ENCODE assay signal across 16 cellular contexts in the genomic region with DNA sequence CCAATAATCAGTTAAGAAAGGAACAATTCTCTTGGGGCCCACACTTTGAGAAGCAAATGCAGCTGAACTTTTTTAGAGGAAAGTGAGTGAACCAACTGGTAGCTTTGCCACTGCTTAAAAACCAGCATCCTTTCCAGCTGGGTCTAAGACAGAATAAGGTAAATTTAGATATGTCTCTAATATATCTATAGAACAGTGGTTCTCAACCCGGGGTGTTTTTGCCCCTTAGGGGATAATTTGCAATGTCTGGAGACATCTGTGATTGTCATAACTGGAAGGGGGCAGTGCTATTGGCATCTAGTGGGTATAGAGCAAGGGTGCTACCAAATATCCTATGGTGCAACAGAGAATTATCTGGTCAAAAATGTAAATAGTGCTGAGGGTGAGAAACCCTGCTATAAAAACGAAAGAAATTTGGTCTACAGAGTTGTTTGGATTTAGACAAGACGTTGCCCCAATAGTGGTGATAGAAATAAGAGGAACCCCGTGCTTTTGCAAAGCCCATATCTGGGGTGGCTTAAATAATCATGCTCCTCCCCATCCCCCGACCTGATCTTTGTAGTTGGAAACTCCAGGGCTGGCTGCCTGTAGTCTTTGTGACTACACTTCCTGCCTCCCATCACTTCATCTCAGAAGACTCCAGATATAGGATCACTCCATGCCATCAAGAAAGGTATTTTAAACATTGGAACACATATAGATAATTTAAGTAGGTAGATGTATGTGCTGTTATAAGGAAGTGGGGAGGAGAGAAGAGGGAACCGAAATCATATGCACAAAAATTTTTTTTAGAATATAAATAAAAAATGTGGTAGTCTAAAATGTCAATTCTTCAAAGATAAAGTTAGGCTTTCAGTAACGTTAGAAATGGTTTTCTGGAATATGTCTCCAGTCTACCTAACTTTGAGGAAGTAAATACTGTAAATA. TPM values are rescaled to one million over a fixed set of nuclear protein-coding genes. Genes with fewer than 3 reads are reported as not detected.
DNase-seq lines count a peak whose midpoint lies in the region; ATAC-seq and TF ChIP-seq lines count a peak whose summit lies in the region.
"Had no signal": no experiment of that assay in that cellular context is flagged by ENCODE, and none has a peak within 500 bp of the region (broad histone marks: within the 10 kb centered on the region; RNA-seq: fewer than 3 reads in every experiment).

Gene TLR7 (plus strand): TSS at position 622 of the 927 bp plus-strand sequence. CDS start 507 bp downstream, outside the sequence.

- H3K4me1 ChIP-seq in OCI-LY1 (ENCODE audit: insufficient read depth, low read length, severe bottlenecking) (peaks cover 42% of the 10 kb centered on the region), HAP-1 (no peaks in the 10 kb centered on the region)

- H3K36me3 ChIP-seq in OCI-LY1 (ENCODE audit: insufficient read depth, low read length) (no peaks in the 10 kb centered on the region), HAP-1 (replicated peaks) (no peaks in the 10 kb centered on the region)

- H3K27me3 ChIP-seq in OCI-LY1 (ENCODE audit: insufficient read depth, low read length), result no peaks in the 10 kb centered on the region
- peaks cover 14% of the 10 kb centered on the region for H3K27me3 ChIP-seq in HAP-1 (ENCODE audit: low read depth)

- H3K9me3 Mint-ChIP-seq in stimulated activated effector memory CD8-positive, alpha-beta T cell treated with anti-CD3 and anti-CD28 coated beads, Interleukin-12 subunit alpha, Interleukin-12 subunit beta, amount 100 ng/mL, for 72 hours, result no peaks in the 10 kb centered on the region
- H3K9me3 Mint-ChIP-seq: CD8-positive, alpha-beta T cell had no signal

- in situ Hi-C loops in HAP-1 (cut with MboI; ENCODE audit: low sequenced_read_pairs), result no loop called here

- ATAC-seq in GM18502 (IDR thresholded peaks at IDR 0.05; ENCODE audit: poor library complexity, unreplicated experiment) (peak; percentile 44), GM21786 (IDR thresholded peaks at IDR 0.05; ENCODE audit: unreplicated experiment) (peak; percentile 29)
- ATAC-seq in stimulated activated effector memory CD8-positive, alpha-beta T cell treated with anti-CD3 and anti-CD28 coated beads, Interleukin-12 subunit alpha, Interleukin-12 subunit beta, amount 100 ng/mL, for 72 hours, result no peak
- ATAC-seq in activated CD4-positive, CD25-positive, alpha-beta regulatory T cell treated with anti-CD3 and anti-CD28 coated beads, Interleukin-2, amount 50 U/mL, for 24 hours, result no peak
- ATAC-seq: activated CD8-positive, alpha-beta T cell treated with anti-CD3 and anti-CD28 coated beads, Interleukin-2, amount 10 ng/mL, durations not matched to agents 7 days and 5 days; CD8-positive, alpha-beta T cell had no signal

- DNase-seq in stimulated activated effector memory CD8-positive, alpha-beta T cell treated with anti-CD3 and anti-CD28 coated beads, Interleukin-12 subunit alpha, Interleukin-12 subunit beta, amount 100 ng/mL, for 72 hours (ENCODE audit: low spot score in 2 of 2), result no peak
- no peak for DNase-seq in cardiac septum (ENCODE audit: low spot score)
- DNase-seq in HAP-1 (ENCODE audit: low spot score in 2 of 2), result no peak
- DNase-seq: activated CD8-positive, alpha-beta T cell treated with anti-CD3 and anti-CD28 coated beads, Interleukin-2, amount 10 ng/mL, durations not matched to agents 7 days and 5 days; activated gamma-delta T cell treated with Interleukin-2 at 50 U/mL for 16 hours; CD8-positive, alpha-beta T cell; effector CD4-positive, alpha-beta T cell; foreskin fibroblast; NCI-H1436 treated with DMSO at 0.1 percent for 48 hours; Right ventricle myocardium superior had no signal

- H4K20me1 ChIP-seq in OCI-LY1 (ENCODE audit: insufficient read depth, low read length), result no peaks in the 10 kb centered on the region

- peak within 1 kb of the TSS; percentile 67 for H3K4me2 ChIP-seq in OCI-LY1 (ENCODE audit: low read length)

- no peak for TF ChIP-seq CTCF in OCI-LY1 (IDR thresholded peaks at IDR 0.05; ENCODE audit: low read length)

- no peaks in the 10 kb centered on the region for H3K4me1 Mint-ChIP-seq in stimulated activated effector memory CD8-positive, alpha-beta T cell treated with anti-CD3 and anti-CD28 coated beads, Interleukin-12 subunit alpha, Interleukin-12 subunit beta, amount 100 ng/mL, for 72 hours
- H3K4me1 Mint-ChIP-seq: brain had no signal

- H3K4me3 ChIP-seq in OCI-LY1 (ENCODE audit: low read depth, low read length, poor library complexity, severe bottlenecking), result peak within 1 kb of the TSS; percentile 42
- no peak within 1 kb of the TSS for H3K4me3 ChIP-seq in HAP-1

- H2AFZ ChIP-seq in OCI-LY1 (ENCODE audit: low read length), result no peak within 1 kb of the TSS; the same call in 1 of the 2 replicates

- H3K79me2 ChIP-seq in OCI-LY1 (ENCODE audit: insufficient read depth, low read length), result no peaks in the 10 kb centered on the region

- peak within 1 kb of the TSS; percentile 59 for H3K27ac ChIP-seq in OCI-LY1 (ENCODE audit: low read depth, low read length, poor library complexity, severe bottlenecking)

- H3K27ac Mint-ChIP-seq in stimulated activated effector memory CD8-positive, alpha-beta T cell treated with anti-CD3 and anti-CD28 coated beads, Interleukin-12 subunit alpha, Interleukin-12 subunit beta, amount 100 ng/mL, for 72 hours, result no peak within 1 kb of the TSS
- H3K27ac Mint-ChIP-seq: activated CD8-positive, alpha-beta T cell treated with anti-CD3 and anti-CD28 coated beads, Interleukin-2, amount 10 ng/mL, durations not matched to agents 7 days and 5 days; CD8-positive, alpha-beta T cell had no signal

- peak within 1 kb of the TSS; percentile 49; the same call in 1 of the 2 replicates for H3K9ac ChIP-seq in OCI-LY1 (ENCODE audit: low read length)

- H3K36me3 Mint-ChIP-seq in stimulated activated effector memory CD8-positive, alpha-beta T cell treated with anti-CD3 and anti-CD28 coated beads, Interleukin-12 subunit alpha, Interleukin-12 subunit beta, amount 100 ng/mL, for 72 hours, result no peaks in the 10 kb centered on the region
- H3K36me3 Mint-ChIP-seq: brain; CD8-positive, alpha-beta T cell had no signal

- peak within 1 kb of the TSS; percentile 28 for H3K4me3 Mint-ChIP-seq in stimulated activated effector memory CD8-positive, alpha-beta T cell treated with anti-CD3 and anti-CD28 coated beads, Interleukin-12 subunit alpha, Interleukin-12 subunit beta, amount 100 ng/mL, for 72 hours
- H3K4me3 Mint-ChIP-seq: activated CD8-positive, alpha-beta T cell treated with anti-CD3 and anti-CD28 coated beads, Interleukin-2, amount 10 ng/mL, durations not matched to agents 7 days and 5 days; brain; CD8-positive, alpha-beta T cell had no signal

- H3K9me3 ChIP-seq in OCI-LY1 (ENCODE audit: low read length) (no peaks in the 10 kb centered on the region), HAP-1 (no peaks in the 10 kb centered on the region)

- H3F3A ChIP-seq in OCI-LY1 (ENCODE audit: insufficient read depth, low read length), result no peaks in the 10 kb centered on the region

- intact Hi-C loops in cardiac septum (cut with DNase I), result no loop called here

- no peaks in the 10 kb centered on the region for H3K9me2 ChIP-seq in OCI-LY1 (ENCODE audit: low read depth, low read length)

RNA-seq across cellular contexts. Expression of gene TLR7, which starts in this region (rescaled TPM):
- total RNA-seq in cardiac septum, result 0.92 TPM
- total RNA-seq: lung microvascular endothelial cell had no signal

Comparison
In these comparisons a context has a peak if more than half of its experiments do, and no peak if none do; other contexts are left out.
1. ATAC-seq: peak in GM18502 (single experiment) and GM21786 (single experiment); none in stimulated activated effector memory CD8-positive, alpha-beta T cell treated with anti-CD3 and anti-CD28 coated beads, Interleukin-12 subunit alpha, Interleukin-12 subunit beta, amount 100 ng/mL, for 72 hours (single experiment) and activated CD4-positive, CD25-positive, alpha-beta regulatory T cell treated with anti-CD3 and anti-CD28 coated beads, Interleukin-2, amount 50 U/mL, for 24 hours (0 of 2).